8 cellular contexts compared by ENCODE assay signal in genomic region chr14:67674480-67675218, GRCh38. TPM values are rescaled to one million over a fixed set of nuclear protein-coding genes. Genes with fewer than 3 reads are reported as not detected.
DNase-seq lines count a peak whose midpoint lies in the region; ATAC-seq lines count a peak whose summit lies in the region.

A gene with protein sequence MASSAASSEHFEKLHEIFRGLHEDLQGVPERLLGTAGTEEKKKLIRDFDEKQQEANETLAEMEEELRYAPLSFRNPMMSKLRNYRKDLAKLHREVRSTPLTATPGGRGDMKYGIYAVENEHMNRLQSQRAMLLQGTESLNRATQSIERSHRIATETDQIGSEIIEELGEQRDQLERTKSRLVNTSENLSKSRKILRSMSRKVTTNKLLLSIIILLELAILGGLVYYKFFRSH (minus strand): TSS chr14:67674632. CDS start chr14:67674489, 143 bp downstream.

- H3K4me3 ChIP-seq in endocrine pancreas (ENCODE audit: control insufficient read depth, insufficient read depth, low read length): peak within 1 kb of the TSS; percentile 93

- H3K4me1 Mint-ChIP-seq in activated CD8-positive, alpha-beta memory T cell treated with anti-CD3 and anti-CD28 coated beads, Interleukin-2, amount 10 ng/mL, durations not matched to agents 7 days and 5 days: peaks cover 33% of the 10 kb centered on the region

- peak; percentile 87 for ATAC-seq in GM21367 (IDR thresholded peaks at IDR 0.05; ENCODE audit: unreplicated experiment)
- peak; percentile 92 for ATAC-seq in activated CD8-positive, alpha-beta memory T cell treated with anti-CD3 and anti-CD28 coated beads, Interleukin-2, amount 10 ng/mL, durations not matched to agents 7 days and 5 days

- in situ Hi-C loops in Caki2 (cut with HindIII; ENCODE audit: low pct_unique_long_range_greater_than_20kb, low sequenced_read_pairs): no loop called here

- H3K27ac Mint-ChIP-seq in activated CD8-positive, alpha-beta memory T cell treated with anti-CD3 and anti-CD28 coated beads, Interleukin-2, amount 10 ng/mL, durations not matched to agents 7 days and 5 days: peak within 1 kb of the TSS; percentile 83

- H3K36me3 Mint-ChIP-seq in activated CD8-positive, alpha-beta memory T cell treated with anti-CD3 and anti-CD28 coated beads, Interleukin-2, amount 10 ng/mL, durations not matched to agents 7 days and 5 days: peaks cover 24% of the 10 kb centered on the region

- H3K4me3 Mint-ChIP-seq in activated CD8-positive, alpha-beta memory T cell treated with anti-CD3 and anti-CD28 coated beads, Interleukin-2, amount 10 ng/mL, durations not matched to agents 7 days and 5 days: peak within 1 kb of the TSS; percentile 90

- no peaks in the 10 kb centered on the region for H3K36me3 ChIP-seq in endocrine pancreas (ENCODE audit: control insufficient read depth, insufficient read depth, low read length)

- H3K27me3 Mint-ChIP-seq in activated CD8-positive, alpha-beta memory T cell treated with anti-CD3 and anti-CD28 coated beads, Interleukin-2, amount 10 ng/mL, durations not matched to agents 7 days and 5 days: no peaks in the 10 kb centered on the region

- H3K9me3 ChIP-seq in endocrine pancreas (ENCODE audit: control insufficient read depth, low read length): no peaks in the 10 kb centered on the region

- H3K9me3 Mint-ChIP-seq in activated CD8-positive, alpha-beta memory T cell treated with anti-CD3 and anti-CD28 coated beads, Interleukin-2, amount 10 ng/mL, durations not matched to agents 7 days and 5 days (ENCODE audit: low read depth): no peaks in the 10 kb centered on the region

- CTCF ChIA-PET in activated CD8-positive, alpha-beta memory T cell treated with anti-CD3 and anti-CD28 coated beads, Interleukin-2, amount 10 ng/mL, durations not matched to agents 7 days and 5 days (lab: Charles Lee): interaction anchor here (0.7 to 2.8 kb wide), 10 partner anchors 20 to 247 kb away, joined by 3 to 28 read pairs (median 4); partner anchors contain the start of genes ARG2, PIGH and RDH11

- H3K27me3 ChIP-seq in endocrine pancreas (ENCODE audit: control insufficient read depth, insufficient read depth, low read length): no peaks in the 10 kb centered on the region

- H3K4me1 ChIP-seq in endocrine pancreas (ENCODE audit: control insufficient read depth, insufficient read depth, low read length): no peaks in the 10 kb centered on the region

- H3K9ac ChIP-seq in endocrine pancreas (ENCODE audit: control insufficient read depth, insufficient read depth, low read length): peak within 1 kb of the TSS; percentile 99

- peak; percentile 86 for DNase-seq in Caki2 (ENCODE audit: low read depth)
- DNase-seq in HT1080 (ENCODE audit: low read depth): peak; percentile 84
- DNase-seq in NOMO-1 treated with dmso at 0.1 percent for 144 hours (lab: John Stamatoyannopoulos, UW; ENCODE audit: unreplicated experiment): peak; percentile 59
- DNase-seq in activated CD8-positive, alpha-beta memory T cell treated with anti-CD3 and anti-CD28 coated beads, Interleukin-2, amount 10 ng/mL, durations not matched to agents 7 days and 5 days: peak; percentile 80
- DNase-seq in mesenteric fat pad (ENCODE audit: low spot score): peak; percentile 92
- DNase-seq in stimulated activated CD8-positive, alpha-beta memory T cell treated with anti-CD3 and anti-CD28 coated beads, Interleukin-15, amount 100 ng/mL, for 24 hours (ENCODE audit: low read depth): peak; percentile 54

RNA-seq across cellular contexts. Expression of the gene that starts here (rescaled TPM):
- total RNA-seq in Caki2 (2014; rRNA removed; shearing (Covaris generic); ENCODE audit: low replicate concordance): 34.5 and 40.2 TPM in 2 replicates
- 80.2 and 96.1 TPM in 2 replicates for total RNA-seq in HT1080 (2014; rRNA removed; shearing (Covaris generic))
- polyA plus RNA-seq in HT1080 (2015; cell fraction: cytosol; rRNA removed): 49.2 and 56.2 TPM in 2 replicates
- 16.0 and 16.2 TPM in 2 replicates for polyA plus RNA-seq in HT1080 (2015; cell fraction: nucleus; rRNA removed)
- 10 to 100 TPM; 69.2 to 73.5 TPM for total RNA-seq in activated CD8-positive, alpha-beta memory T cell treated with anti-CD3 and anti-CD28 coated beads, Interleukin-2, amount 10 ng/mL, durations not matched to agents 7 days and 5 days
- 195 TPM for total RNA-seq in mesenteric fat pad

Comparison
In these comparisons a context has a peak if more than half of its experiments do, and no peak if none do; other contexts are left out.
1. Peak in every context shown above with its lines: DNase-seq, ATAC-seq and H3K4me3 ChIP-seq.